ENCODE assay signal across 24 cellular contexts in genomic region chr22:39181356-39181755, GRCh38. TPM values are rescaled to one million over a fixed set of nuclear protein-coding genes. Genes with fewer than 3 reads are reported as not detected.
DNase-seq lines count a peak whose midpoint lies in the region; ATAC-seq and TF ChIP-seq lines count a peak whose summit lies in the region.
"Had no signal": no experiment of that assay in that cellular context is flagged by ENCODE, and none has a peak within 500 bp of the region (broad histone marks: within the 10 kb centered on the region; RNA-seq: fewer than 3 reads in every experiment).

No MANE protein-coding gene starts in this region.

- H3K36me3 ChIP-seq in GM23248 (ENCODE audit: low read depth) (no peaks in the 10 kb centered on the region), Panc1 (ENCODE audit: control insufficient read depth, insufficient read depth, low read length) (no peaks in the 10 kb centered on the region), body of pancreas (replicated peaks in 1 of 2; ENCODE audit: insufficient read depth in 1 of 2, low read depth in 2 of 2) (no peaks in the 10 kb centered on the region), psoas muscle (ENCODE audit: insufficient read depth in 1 of 2, low read depth in 1 of 2) (no peaks in the 10 kb centered on the region)
- H3K36me3 ChIP-seq: BLaER1 treated with 17β-estradiol and CSF1 and Interleukin-3, amounts not matched to agents 10 nM and 100 nM had no signal

- H3K9ac ChIP-seq in GM23248: no peak overlapping the region
- H3K9ac ChIP-seq: BLaER1 treated with 17β-estradiol and CSF1 and Interleukin-3, amounts not matched to agents 10 nM and 100 nM had no signal

- H3K4me1 Mint-ChIP-seq in endothelial cell (ENCODE audit: unreplicated experiment): peaks cover 25% of the 10 kb centered on the region

- in situ Hi-C loops in GM23248 (cut with MboI): no loop called here
- in situ Hi-C loops in Panc1 (cut with HindIII; ENCODE audit: low pct_unique_long_range_greater_than_20kb, low sequenced_read_pairs): no loop called here

- H3K4me3 Mint-ChIP-seq in endothelial cell (ENCODE audit: unreplicated experiment): no peak overlapping the region
- H3K4me3 Mint-ChIP-seq: CD4-positive, alpha-beta T cell; GM23338 had no signal

- no TSS peak for BruUV-seq in Panc1 (replicated peaks; lab: Mats Ljungman, UMichigan)

- H3K27ac Mint-ChIP-seq in endothelial cell (ENCODE audit: unreplicated experiment): peak overlapping the region; percentile 24
- H3K27ac Mint-ChIP-seq: CD4-positive, alpha-beta T cell; GM23338 had no signal

- H3K4me1 ChIP-seq in GM23248 (ENCODE audit: insufficient read depth) (peaks cover 48% of the 10 kb centered on the region), Panc1 (ENCODE audit: control insufficient read depth, insufficient read depth, low read length) (peaks cover 24% of the 10 kb centered on the region), body of pancreas (peaks cover 23% of the 10 kb centered on the region), psoas muscle (peaks cover 9% of the 10 kb centered on the region)

- ATAC-seq in Panc1: no peak
- ATAC-seq in sciatic nerve: no peak
- no peak for ATAC-seq in body of pancreas
- no peak for ATAC-seq in HG03439 (IDR thresholded peaks at IDR 0.05; ENCODE audit: unreplicated experiment)
- ATAC-seq in psoas muscle: no peak
- ATAC-seq: GM23338 had no signal

- CTCF ChIA-PET in Panc1 (lab: Charles Lee): no interaction called here

- peaks cover 11% of the 10 kb centered on the region for H3K27me3 Mint-ChIP-seq in endothelial cell (ENCODE audit: unreplicated experiment)
- H3K27me3 Mint-ChIP-seq: CD4-positive, alpha-beta T cell had no signal

- no peaks in the 10 kb centered on the region for H3K9me3 ChIP-seq in GM23248 (ENCODE audit: low read depth)
- no peaks in the 10 kb centered on the region; the same call in 1 of the 2 replicates for H3K9me3 ChIP-seq in Panc1 (ENCODE audit: control insufficient read depth, insufficient read depth, low read depth, low read length)
- H3K9me3 ChIP-seq in body of pancreas: no peaks in the 10 kb centered on the region
- H3K9me3 ChIP-seq in psoas muscle: no peaks in the 10 kb centered on the region

- no peaks in the 10 kb centered on the region for H3K9me2 ChIP-seq in GM23248 (ENCODE audit: insufficient read depth)

- TF ChIP-seq POLR2A in body of pancreas (IDR thresholded peaks at IDR 0.05): no peak

- H3F3A ChIP-seq in GM23248 (ENCODE audit: insufficient read depth): peaks cover 29% of the 10 kb centered on the region

- WGBS in GM23248 (ENCODE audit: low coverage in 1 of 2, low lambda C conversion rate in 2 of 2, missing lambda C conversion rate in 2 of 2), 2 experiments: 86 to 89% methylated on average over 8 of the region's 8 CpGs
- WGBS in body of pancreas, 2 donors: 87 to 95% methylated on average over 7 to 8 of the region's 8 CpGs
- WGBS in psoas muscle, 3 donors: 85 to 91% (median 90%) methylated on average over 8 of the region's 8 CpGs

- POLR2A ChIA-PET in Panc1 (lab: Charles Lee): no interaction called here

- H3K79me2 ChIP-seq in GM23248 (ENCODE audit: insufficient read depth): no peaks in the 10 kb centered on the region

- DNase-seq in GM23248: no peak
- no peak for DNase-seq in Panc1 (ENCODE audit: low read depth, low spot score)
- no peak for DNase-seq in endothelial cell (ENCODE audit: low spot score)
- peak; percentile 30 for DNase-seq in sciatic nerve (ENCODE audit: low spot score)
- DNase-seq in body of pancreas: no peak
- no peak for DNase-seq in psoas muscle
- DNase-seq: AML-193; CD4-positive, alpha-beta T cell; DMS53; HCEC 1CT; KBM-7; MV-4-11; NCI-H1105; NCI-H1436 treated with DMSO at 0.1 percent for 48 hours; NCI-H1930; NCI-H2107; NCI-H446; NCI-H526; PC-9; RPMI8226; SHP77 had no signal

- H4K20me1 ChIP-seq in GM23248 (ENCODE audit: insufficient read depth): no peaks in the 10 kb centered on the region

- H3K4me3 ChIP-seq in GM23248 (no peak overlapping the region), Panc1 (ENCODE audit: low read depth in 2 of 2, low read length in 2 of 2) (no peak overlapping the region), body of pancreas (no peak overlapping the region), psoas muscle (no peak overlapping the region)
- H3K4me3 ChIP-seq: BLaER1 treated with 17β-estradiol and CSF1 and Interleukin-3, amounts not matched to agents 10 nM and 100 nM; GM23338; PC-9 had no signal

- intact Hi-C loops in Panc1 (cut with micrococcal nuclease; ENCODE audit: unreplicated experiment): no loop called here
- intact Hi-C loops in sciatic nerve (cut with DNase I): no loop called here
- intact Hi-C loops in body of pancreas (cut with DNase I): no loop called here
- intact Hi-C loops in psoas muscle (cut with DNase I): no loop called here

- H2AFZ ChIP-seq in GM23248: 0 out of 2 replicates have a peak overlapping the region, but pooled peaks have one; percentile 14
- H2AFZ ChIP-seq: GM23338, PC-9 had no signal

- H3K4me2 ChIP-seq in GM23248 (ENCODE audit: unreplicated experiment): no peak overlapping the region
- H3K4me2 ChIP-seq: BLaER1 treated with 17β-estradiol and CSF1 and Interleukin-3, amounts not matched to agents 10 nM and 100 nM; GM23338; PC-9 had no signal

- H3K27ac ChIP-seq in GM23248 (no peak overlapping the region), Panc1 (ENCODE audit: low read length) (peak overlapping the region; percentile 60; the same call in 1 of the 2 replicates), body of pancreas (no peak overlapping the region), psoas muscle (no peak overlapping the region)
- H3K27ac ChIP-seq: BLaER1 treated with 17β-estradiol and CSF1 and Interleukin-3, amounts not matched to agents 10 nM and 100 nM; PC-9 had no signal

- no peaks in the 10 kb centered on the region for H3K9me3 Mint-ChIP-seq in endothelial cell (ENCODE audit: unreplicated experiment)
- H3K9me3 Mint-ChIP-seq: CD4-positive, alpha-beta T cell had no signal

- TF ChIP-seq CTCF in Panc1 (IDR thresholded peaks at IDR 0.05) (no peak), endothelial cell (IDR thresholded peaks at IDR 0.05; ENCODE audit: unreplicated experiment) (no peak), body of pancreas (IDR thresholded peaks at IDR 0.05) (no peak), psoas muscle (IDR thresholded peaks at IDR 0.05) (no peak)

- H3K27me3 ChIP-seq in GM23248 (replicated peaks; ENCODE audit: insufficient read depth): no peaks in the 10 kb centered on the region
- no peaks in the 10 kb centered on the region for H3K27me3 ChIP-seq in Panc1 (ENCODE audit: control insufficient read depth, insufficient read depth, low read length)
- no peaks in the 10 kb centered on the region for H3K27me3 ChIP-seq in body of pancreas
- H3K27me3 ChIP-seq in psoas muscle (ENCODE audit: insufficient read depth in 3 of 3, low read length in 2 of 3): no peaks in the 10 kb centered on the region
- H3K27me3 ChIP-seq: BLaER1 treated with 17β-estradiol and CSF1 and Interleukin-3, amounts not matched to agents 10 nM and 100 nM had no signal

- H3K36me3 Mint-ChIP-seq in endothelial cell (ENCODE audit: low read depth, unreplicated experiment): no peaks in the 10 kb centered on the region

RNA-seq across cellular contexts. Expression of gene CBX7, which starts 28.9 kb away (rescaled TPM):
- 3.8 and 10.4 TPM in 2 replicates for total RNA-seq in GM23248 (2014; rRNA removed; shearing (Covaris generic))
- polyA plus RNA-seq in GM23248 (2016; fragmentation: Nextera tagmentation; extraction: Ambion mirVana): 2.5 and 2.9 TPM in 2 replicates
- total RNA-seq in Panc1 (2021; ENCODE audit: unreplicated experiment): 14.5 TPM
- 11.6 TPM for polyA plus RNA-seq in Panc1 (2012; ENCODE audit: insufficient read length)
- 3.5 TPM for total RNA-seq in endothelial cell (ENCODE audit: unreplicated experiment)
- 115 TPM for total RNA-seq in sciatic nerve
- total RNA-seq in body of pancreas: 10 to 100 TPM; 38.1 to 41.2 TPM
- 10 to 100 TPM; 38.0 to 46.8 (median 39.2) TPM for total RNA-seq in psoas muscle
- 10 to 100 TPM; 12.2 to 52.9 (median 30.5) TPM for polyA plus RNA-seq in psoas muscle
